In the genomic region with DNA sequence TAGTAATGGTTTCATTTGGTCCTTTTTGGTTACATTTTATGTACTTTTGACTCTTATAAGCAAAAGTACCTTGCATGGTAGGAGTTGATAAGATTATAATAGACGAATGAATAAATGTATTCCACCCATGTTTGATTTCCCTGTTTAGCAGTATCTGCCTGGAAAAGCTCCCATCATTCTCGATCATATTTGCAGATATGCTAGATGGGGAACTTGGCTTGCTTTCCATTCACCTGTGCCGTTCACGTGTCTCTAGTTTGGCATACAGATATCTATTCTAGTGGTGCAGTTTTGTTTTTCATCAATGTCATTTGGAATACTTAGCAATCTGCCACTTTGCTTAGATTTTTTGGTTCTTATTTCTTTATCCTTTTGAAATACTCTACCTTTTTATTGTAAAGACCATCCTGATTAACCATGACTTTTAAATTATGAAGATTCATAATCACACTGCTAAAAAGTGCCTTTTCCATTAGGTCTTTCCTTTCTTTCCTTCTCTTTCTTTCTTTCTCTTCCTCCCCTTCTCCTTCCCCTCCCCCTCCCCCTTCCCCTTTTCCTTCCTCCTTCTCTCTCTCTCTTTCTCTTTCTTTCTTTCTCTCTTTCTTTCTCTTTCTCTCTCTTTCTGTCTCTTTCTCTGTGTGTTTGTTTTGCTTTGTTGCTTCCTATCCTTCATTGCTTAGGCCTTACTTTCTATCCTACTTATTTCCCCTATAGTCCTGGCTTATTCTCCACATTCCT, we compare ENCODE assay signal across 20 cellular contexts.
"Had no signal": no experiment of that assay in that cellular context is flagged by ENCODE, and none has a peak within 500 bp of the region (broad histone marks: within the 10 kb centered on the region; RNA-seq: fewer than 3 reads in every experiment).

No MANE protein-coding gene starts in this region.

- H3K27me3 ChIP-seq: colonic mucosa, heart right ventricle, sigmoid colon, suprapubic skin, tibial artery, upper lobe of left lung, uterus had no signal

- H3K4me1 ChIP-seq: colonic mucosa, uterus had no signal

- H3K27ac ChIP-seq: colonic mucosa, heart right ventricle, psoas muscle, sigmoid colon, skin epidermis, suprapubic skin, tibial artery, upper lobe of left lung, uterus had no signal

- H3K4me3 ChIP-seq: colonic mucosa, heart right ventricle, psoas muscle, sigmoid colon, skin epidermis, suprapubic skin, tibial artery, upper lobe of left lung, uterus had no signal

- H3K4me3 Mint-ChIP-seq: endodermal cell, nephron progenitor cell had no signal

- ATAC-seq: heart right ventricle, psoas muscle had no signal

- DNase-seq: colonic mucosa; dermis blood vessel endothelial cell; effector CD4-positive, alpha-beta T cell; endodermal cell; heart right ventricle; hypothalamus; kidney glomerular epithelial cell; mesendoderm; naive B cell; nephron progenitor cell; psoas muscle; sigmoid colon; stimulated activated naive CD4-positive, alpha-beta T cell treated with Interleukin-2 at 50 U/mL for 16 hours; tibial artery; upper lobe of left lung; uterus had no signal

- H3K36me3 ChIP-seq: colonic mucosa, heart right ventricle, sigmoid colon, suprapubic skin, tibial artery, upper lobe of left lung, uterus had no signal

- H3K9me3 ChIP-seq: colonic mucosa, heart right ventricle, psoas muscle, sigmoid colon, suprapubic skin, tibial artery, upper lobe of left lung, uterus had no signal

- H3K27me3 Mint-ChIP-seq: naive B cell had no signal

- FAIRE-seq: frontal cortex, islet of Langerhans had no signal

- H3K27ac Mint-ChIP-seq: endodermal cell, nephron progenitor cell had no signal

- H3K9me3 Mint-ChIP-seq: endodermal cell, naive B cell, nephron progenitor cell had no signal
